In the genomic region with DNA sequence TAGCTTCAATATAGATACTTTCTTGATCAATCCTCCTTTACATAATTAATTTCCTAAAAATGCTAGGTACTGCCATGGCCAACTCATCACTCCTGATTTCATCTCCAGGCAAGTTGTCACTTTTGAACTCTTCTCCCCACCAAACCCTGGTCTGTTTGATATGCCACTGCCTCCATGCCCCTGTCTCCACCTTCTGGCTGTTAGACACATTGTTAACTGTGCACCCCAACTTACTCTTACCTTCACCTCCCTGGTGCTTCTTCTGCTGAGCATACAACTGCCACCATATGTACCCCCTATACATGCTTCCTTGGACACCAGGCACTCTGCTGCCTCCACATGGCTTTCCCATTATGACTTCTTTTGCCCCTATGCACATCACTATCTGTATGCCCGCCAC, we compare ENCODE assay signal across 27 cellular contexts. TPM values are rescaled to one million over a fixed set of nuclear protein-coding genes. Genes with fewer than 3 reads are reported as not detected.
DNase-seq lines count a peak whose midpoint lies in the region; ATAC-seq, FAIRE-seq and TF ChIP-seq lines count a peak whose summit lies in the region.
"Had no signal": no experiment of that assay in that cellular context is flagged by ENCODE, and none has a peak within 500 bp of the region (broad histone marks: within the 10 kb centered on the region; RNA-seq: fewer than 3 reads in every experiment).

No MANE protein-coding gene starts in this region.

- no peak for DNase-seq in GM12891 (ENCODE audit: insufficient read length, low spot score)
- DNase-seq in Karpas-422: peak; percentile 47
- DNase-seq in activated B cell treated with CpG ODN at 0.5 μM for 24 hours: no peak
- DNase-seq in activated CD4-positive, CD25-positive, alpha-beta regulatory T cell treated with anti-CD3 and anti-CD28 coated beads, Interleukin-2, amount 50 U/mL, for 72 hours: no peak
- no peak for DNase-seq in H54 (ENCODE audit: insufficient read length, low spot score)
- no peak for DNase-seq in EL
- DNase-seq: activated CD4-positive, alpha-beta memory T cell treated with anti-CD3 and anti-CD28 coated beads, Interleukin-2, amount 10 ng/mL, durations not matched to agents 7 days and 5 days; activated CD4-positive, CD25-positive, alpha-beta regulatory T cell; activated gamma-delta T cell treated with Interleukin-2 at 50 U/mL for 16 hours; body of pancreas; DMS 273 treated with DMSO at 0.1 percent for 48 hours; effector CD4-positive, alpha-beta T cell; H9; mucosa of descending colon; NCI-H1105; NCI-H2081; NCI-H524; psoas muscle; SK-N-SH; substantia nigra had no signal

- POLR2A ChIA-PET in activated B cell treated with CpG ODN at 0.5 μM for 24 hours (lab: Charles Lee): interaction anchor here (0.6 kb wide), 1 partner anchor 23 kb away, joined by 3 read pairs; no protein-coding TSS in a partner anchor

- no peaks in the 10 kb centered on the region for H3K36me3 Mint-ChIP-seq in activated B cell treated with CpG ODN at 0.5 μM for 24 hours (ENCODE audit: low read depth)

- H3K27me3 ChIP-seq in BLaER1 treated with 17β-estradiol and CSF1 and Interleukin-3, amounts not matched to agents 10 nM and 100 nM: no peaks in the 10 kb centered on the region
- no peaks in the 10 kb centered on the region for H3K27me3 ChIP-seq in Karpas-422 (ENCODE audit: low read length)
- H3K27me3 ChIP-seq: body of pancreas had no signal

- H3K9me2 ChIP-seq in Karpas-422 (replicated peaks; ENCODE audit: insufficient read depth, low read length): no peaks in the 10 kb centered on the region
- H3K9me2 ChIP-seq: SK-N-SH had no signal

- no peak overlapping the region for H2AFZ ChIP-seq in Karpas-422 (ENCODE audit: low read length)

- H3K9ac ChIP-seq in BLaER1 treated with 17β-estradiol and CSF1 and Interleukin-3, amounts not matched to agents 10 nM and 100 nM: no peak overlapping the region
- no peak overlapping the region for H3K9ac ChIP-seq in Karpas-422 (ENCODE audit: low read length)
- H3K9ac ChIP-seq: SK-N-SH had no signal

- no peak overlapping the region for H3K4me3 Mint-ChIP-seq in activated B cell treated with CpG ODN at 0.5 μM for 24 hours
- H3K4me3 Mint-ChIP-seq: activated CD4-positive, alpha-beta memory T cell treated with anti-CD3 and anti-CD28 coated beads, Interleukin-2, amount 10 ng/mL, durations not matched to agents 7 days and 5 days; H9; neural crest cell had no signal

- peaks cover 10% of the 10 kb centered on the region for H3K4me1 Mint-ChIP-seq in activated B cell treated with CpG ODN at 0.5 μM for 24 hours

- peaks cover 26% of the 10 kb centered on the region for H3K27me3 Mint-ChIP-seq in activated B cell treated with CpG ODN at 0.5 μM for 24 hours

- no peak overlapping the region for H3K27ac Mint-ChIP-seq in activated B cell treated with CpG ODN at 0.5 μM for 24 hours
- H3K27ac Mint-ChIP-seq: activated CD4-positive, alpha-beta memory T cell treated with anti-CD3 and anti-CD28 coated beads, Interleukin-2, amount 10 ng/mL, durations not matched to agents 7 days and 5 days; H9 had no signal

- ATAC-seq in activated B cell treated with CpG ODN at 0.5 μM for 24 hours (ENCODE audit: low read depth) (peak; percentile 40), GM18519 (IDR thresholded peaks at IDR 0.05; ENCODE audit: low FRiP score, unreplicated experiment) (no peak)
- ATAC-seq: body of pancreas, mucosa of descending colon, psoas muscle had no signal

- H3K9me3 Mint-ChIP-seq in activated B cell treated with CpG ODN at 0.5 μM for 24 hours: no peaks in the 10 kb centered on the region
- H3K9me3 Mint-ChIP-seq: activated CD4-positive, alpha-beta memory T cell treated with anti-CD3 and anti-CD28 coated beads, Interleukin-2, amount 10 ng/mL, durations not matched to agents 7 days and 5 days had no signal

- peak; percentile 56 for FAIRE-seq in GM12891 (lab: Jason Lieb, UNC)
- no peak for FAIRE-seq in H54 (lab: Jason Lieb, UNC)
- FAIRE-seq: HTR-8/SVneo, islet of Langerhans had no signal

- H3K36me3 ChIP-seq in BLaER1 treated with 17β-estradiol and CSF1 and Interleukin-3, amounts not matched to agents 10 nM and 100 nM: no peaks in the 10 kb centered on the region
- H3K36me3 ChIP-seq in Karpas-422 (ENCODE audit: insufficient read depth, low read length): no peaks in the 10 kb centered on the region

- no peaks in the 10 kb centered on the region for H4K20me1 ChIP-seq in BLaER1 treated with 17β-estradiol and CSF1 and Interleukin-3, amounts not matched to agents 10 nM and 100 nM
- H4K20me1 ChIP-seq in Karpas-422 (ENCODE audit: insufficient read depth, low read depth, low read length): no peaks in the 10 kb centered on the region

- no peak for TF ChIP-seq CTCF in activated B cell treated with CpG ODN at 0.5 μM for 24 hours (IDR thresholded peaks at IDR 0.05)

- intact Hi-C loops in activated B cell treated with CpG ODN at 0.5 μM for 24 hours (cut with micrococcal nuclease): no loop called here

- peak overlapping the region in 7 of 11 experiments; percentile 0 to 28 (median 12); a peak in 4 of 22 replicates for H3K4me2 ChIP-seq in BLaER1 treated with 17β-estradiol and CSF1 and Interleukin-3, amounts not matched to agents 10 nM and 100 nM
- no peak overlapping the region for H3K4me2 ChIP-seq in Karpas-422 (ENCODE audit: low read depth, low read length, poor library complexity, severe bottlenecking)
- H3K4me2 ChIP-seq: SK-N-SH had no signal

- no peak overlapping the region for H3K4me3 ChIP-seq in BLaER1 treated with 17β-estradiol and CSF1 and Interleukin-3, amounts not matched to agents 10 nM and 100 nM
- no peak overlapping the region for H3K4me3 ChIP-seq in Karpas-422 (ENCODE audit: low read length)
- H3K4me3 ChIP-seq: body of pancreas, mucosa of descending colon, psoas muscle had no signal

- H3K9me3 ChIP-seq in BLaER1 treated with 17β-estradiol and CSF1 and Interleukin-3, amounts not matched to agents 10 nM and 100 nM (replicated peaks in 1 of 11): peaks cover 0 to 13% (median 0%) of the 10 kb centered on the region in 11 experiments; a peak in 6 of 22 replicates
- no peaks in the 10 kb centered on the region for H3K9me3 ChIP-seq in Karpas-422 (ENCODE audit: low read length)
- H3K9me3 ChIP-seq: body of pancreas, mucosa of descending colon, psoas muscle, SK-N-SH had no signal

- CTCF ChIA-PET in activated B cell treated with CpG ODN at 0.5 μM for 24 hours (lab: Charles Lee): interaction anchor here (0.7 kb wide), 1 partner anchor 280 kb away, joined by 3 read pairs; no protein-coding TSS in a partner anchor

- H3K27ac ChIP-seq in BLaER1 treated with 17β-estradiol and CSF1 and Interleukin-3, amounts not matched to agents 10 nM and 100 nM: no peak overlapping the region
- no peak overlapping the region for H3K27ac ChIP-seq in Karpas-422 (ENCODE audit: low read length)
- H3K27ac ChIP-seq: body of pancreas, C4-2B, psoas muscle, RWPE1 had no signal

- H3K79me2 ChIP-seq in Karpas-422 (ENCODE audit: low read length): no peaks in the 10 kb centered on the region

- H3K4me1 ChIP-seq in BLaER1 treated with 17β-estradiol and CSF1 and Interleukin-3, amounts not matched to agents 10 nM and 100 nM: peaks cover 10 to 21% (median 12%) of the 10 kb centered on the region in 10 experiments; a peak in 15 of 20 replicates
- H3K4me1 ChIP-seq in Karpas-422 (ENCODE audit: low read length): no peaks in the 10 kb centered on the region
- H3K4me1 ChIP-seq: body of pancreas, psoas muscle had no signal

- no peak for TF ChIP-seq POLR2A in GM12891 (IDR thresholded peaks at IDR 0.05; ENCODE audit: low read depth, low read length)
- no peak for TF ChIP-seq POLR2A in H54 (IDR thresholded peaks at IDR 0.05; ENCODE audit: low read depth, low read length)

TF ChIP-seq in GM12891, 5 proteins besides CTCF, POLR2A, EP300 and RAD21:
- TF ChIP-seq POU2F2 (IDR thresholded peaks at IDR 0.05; ENCODE audit: low read depth, low read length) (no peak), TAF1 (IDR thresholded peaks at IDR 0.05; ENCODE audit: low read depth, low read length) (no peak), PAX5 (IDR thresholded peaks at IDR 0.05; ENCODE audit: insufficient read depth, low read length, severe bottlenecking) (no peak)
TF ChIP-seq in GM12891: peak in this region for 0.

RNA-seq across cellular contexts. Expression of gene AIG1, which starts 21.8 kb away (rescaled TPM):
- polyA plus RNA-seq in GM12891 (2012; ENCODE audit: low read depth, missing spikeins): 25.1 TPM
- total RNA-seq in Karpas-422 (2014; rRNA removed; shearing (Covaris generic); ENCODE audit: low replicate concordance): 1.4 and 10.2 TPM in 2 replicates
- total RNA-seq in activated B cell treated with CpG ODN at 0.5 μM for 24 hours: 7.2 and 8.3 TPM in 2 replicates
